34 cellular contexts compared by ENCODE assay signal in genomic region chr5:6111131-6111530, GRCh38.
"Had no signal": no experiment of that assay in that cellular context is flagged by ENCODE, and none has a peak within 500 bp of the region (broad histone marks: within the 10 kb centered on the region; RNA-seq: fewer than 3 reads in every experiment).

No MANE protein-coding gene starts in this region.

- H3K9me3 ChIP-seq: MG63 had no signal

- H3K4me3 ChIP-seq: MG63 had no signal

- DNase-seq: Karpas-422, Kasumi-1, MG63, MM.1S, MV-4-11, NCI-H1048, NCI-H1092, NCI-H1092 treated with DMSO at 0.1 percent for 48 hours, NCI-H1105, NCI-H1105 treated with DMSO at 0.1 percent for 48 hours, NCI-H1417, NCI-H1417 treated with DMSO at 0.1 percent for 48 hours, NCI-H1436, NCI-H1436 treated with DMSO at 0.1 percent for 48 hours, NCI-H146, NCI-H1694, NCI-H1694 treated with DMSO at 0.1 percent for 48 hours, NCI-H187, NCI-H187 treated with DMSO at 0.1 percent for 48 hours, NCI-H1930, NCI-H2029, NCI-H2029 treated with DMSO at 0.1 percent for 48 hours, NCI-H2081, NCI-H2081 treated with DMSO at 0.1 percent for 48 hours, NCI-H2107, NCI-H2171, NCI-H2171 treated with DMSO at 0.1 percent for 48 hours, NCI-H2227 treated with DMSO at 0.1 percent for 48 hours, NCI-H226, NCI-H345, NCI-H446, NCI-H446 treated with DMSO at 0.1 percent for 48 hours, NCI-H510A, NCI-H510A treated with DMSO at 0.1 percent for 48 hours had no signal

- H3K36me3 ChIP-seq: MG63 had no signal
